In genomic region chr1:94736073-94736472, GRCh38 we compare ENCODE assay signal across 22 cellular contexts.
DNase-seq lines count a peak whose midpoint lies in the region; FAIRE-seq and TF ChIP-seq lines count a peak whose summit lies in the region.
"Had no signal": no experiment of that assay in that cellular context is flagged by ENCODE, and none has a peak within 500 bp of the region (broad histone marks: within the 10 kb centered on the region; RNA-seq: fewer than 3 reads in every experiment).

No MANE protein-coding gene starts in this region.

- H3K4me2 ChIP-seq in astrocyte (ENCODE audit: low read length) (peak overlapping the region; percentile 13), hepatocyte (peak overlapping the region; percentile 11)

- H3K9me2 ChIP-seq in hepatocyte (replicated peaks; ENCODE audit: insufficient read depth), result no peaks in the 10 kb centered on the region

- H3K9me3 ChIP-seq in HUES48 (ENCODE audit: control insufficient read depth, insufficient read depth, low read length) (no peaks in the 10 kb centered on the region), astrocyte (ENCODE audit: insufficient read depth, low read depth, low read length) (no peaks in the 10 kb centered on the region), hepatocyte (ENCODE audit: low read depth) (no peaks in the 10 kb centered on the region)

- H3K4me1 Mint-ChIP-seq in astrocyte (ENCODE audit: low read depth, unreplicated experiment), result peaks cover 66% of the 10 kb centered on the region
- peaks cover 31% of the 10 kb centered on the region for H3K4me1 Mint-ChIP-seq in type B pancreatic cell (ENCODE audit: unreplicated experiment)
- H3K4me1 Mint-ChIP-seq: B cell had no signal

- no peaks in the 10 kb centered on the region for H3K27me3 ChIP-seq in HUES48 (ENCODE audit: control insufficient read depth, insufficient read depth, low read length)
- no peaks in the 10 kb centered on the region for H3K27me3 ChIP-seq in astrocyte (ENCODE audit: insufficient read depth, low read length)
- no peaks in the 10 kb centered on the region for H3K27me3 ChIP-seq in hepatocyte

- H3K4me1 ChIP-seq in HUES48 (ENCODE audit: control insufficient read depth, insufficient read depth, low read length) (peaks cover 20% of the 10 kb centered on the region), astrocyte (ENCODE audit: insufficient read depth, low read length) (peaks cover 27% of the 10 kb centered on the region), hepatocyte (ENCODE audit: insufficient read depth) (peaks cover 25% of the 10 kb centered on the region)

- peaks cover 4% of the 10 kb centered on the region for H3K36me3 Mint-ChIP-seq in astrocyte (ENCODE audit: low read depth, unreplicated experiment)
- H3K36me3 Mint-ChIP-seq in type B pancreatic cell, result peaks cover 4% of the 10 kb centered on the region
- H3K36me3 Mint-ChIP-seq: naive thymus-derived CD4-positive, alpha-beta T cell had no signal

- 87% methylated on average over 2 of the region's 2 CpGs for WGBS in hepatocyte (ENCODE audit: low lambda C conversion rate, missing lambda C conversion rate)

- H3K27ac ChIP-seq in HUES48 (ENCODE audit: low read depth, low read length), result peak overlapping the region; percentile 89
- no peak overlapping the region for H3K27ac ChIP-seq in astrocyte (ENCODE audit: low read depth, low read length)
- H3K27ac ChIP-seq in hepatocyte, result peak overlapping the region; percentile 87
- H3K27ac ChIP-seq: VCaP had no signal

- H3K27ac Mint-ChIP-seq in astrocyte (ENCODE audit: unreplicated experiment) (peak overlapping the region; percentile 84), type B pancreatic cell (peak overlapping the region; percentile 94)
- H3K27ac Mint-ChIP-seq: B cell; naive thymus-derived CD4-positive, alpha-beta T cell; T-helper 1 cell treated with Interleukin-12 subunit alpha and Interleukin-12 subunit beta and Interleukin-4 antibody, amounts not matched to agents 30 μg/mL and 1 μg/mL, for 36 hours had no signal

- no peak overlapping the region for H3K4me3 ChIP-seq in HUES48 (ENCODE audit: low read depth, low read length)
- no peak overlapping the region for H3K4me3 ChIP-seq in astrocyte (ENCODE audit: insufficient read depth, low read depth, low read length)
- H3K4me3 ChIP-seq in hepatocyte, result no peak overlapping the region

- H3K9me3 Mint-ChIP-seq in astrocyte (ENCODE audit: unreplicated experiment) (peaks cover 4% of the 10 kb centered on the region), type B pancreatic cell (peaks cover 5% of the 10 kb centered on the region)
- H3K9me3 Mint-ChIP-seq: naive thymus-derived CD4-positive, alpha-beta T cell; T-helper 1 cell treated with Interleukin-12 subunit alpha and Interleukin-12 subunit beta and Interleukin-4 antibody, amounts not matched to agents 30 μg/mL and 1 μg/mL, for 36 hours had no signal

- H3K27me3 Mint-ChIP-seq in astrocyte (ENCODE audit: low read depth, unreplicated experiment) (no peaks in the 10 kb centered on the region), type B pancreatic cell (no peaks in the 10 kb centered on the region)

- H3K36me3 ChIP-seq in HUES48 (ENCODE audit: control insufficient read depth, insufficient read depth, low read length), result no peaks in the 10 kb centered on the region
- no peaks in the 10 kb centered on the region for H3K36me3 ChIP-seq in astrocyte (ENCODE audit: insufficient read depth, low read length)
- no peaks in the 10 kb centered on the region for H3K36me3 ChIP-seq in hepatocyte (replicated peaks; ENCODE audit: insufficient read depth, low read depth)

- H3K4me3 Mint-ChIP-seq in astrocyte (ENCODE audit: unreplicated experiment), result peak overlapping the region; percentile 2
- H3K4me3 Mint-ChIP-seq in type B pancreatic cell, result no peak overlapping the region
- H3K4me3 Mint-ChIP-seq: B cell; naive thymus-derived CD4-positive, alpha-beta T cell; T-helper 1 cell treated with Interleukin-12 subunit alpha and Interleukin-12 subunit beta and Interleukin-4 antibody, amounts not matched to agents 30 μg/mL and 1 μg/mL, for 36 hours had no signal

- H4K20me1 ChIP-seq in astrocyte (ENCODE audit: insufficient read depth, low read length) (no peaks in the 10 kb centered on the region), hepatocyte (ENCODE audit: insufficient read depth, poor library complexity, severe bottlenecking) (no peaks in the 10 kb centered on the region)

- H3K9ac ChIP-seq in HUES48 (ENCODE audit: low read depth, low read length) (no peak overlapping the region), astrocyte (ENCODE audit: low read length) (no peak overlapping the region)

- FAIRE-seq in astrocyte (lab: Jason Lieb, UNC), result no peak

- DNase-seq in astrocyte (ENCODE audit: low read depth) (no peak), hepatocyte (ENCODE audit: low spot score) (no peak), type B pancreatic cell (ENCODE audit: extremely low spot score, unreplicated experiment) (no peak), Kasumi-1 (lab: John Stamatoyannopoulos, UW) (no peak), NCI-H1048 (lab: John Stamatoyannopoulos, UW) (no peak)
- no peak for DNase-seq in activated CD4-positive, alpha-beta T cell treated with anti-CD3 and anti-CD28 coated beads for 1 hour
- DNase-seq: activated CD4-positive, alpha-beta T cell treated with anti-CD3 and anti-CD28 coated beads, Interleukin-2, amount 50 U/mL, for 48 hours; activated naive CD4-positive, alpha-beta T cell treated with Interleukin-2 at 50 U/mL for 16 hours; anterior cingulate cortex; hippocampal formation; naive thymus-derived CD4-positive, alpha-beta T cell; NCI-H2081 treated with DMSO at 0.1 percent for 48 hours; NCI-H510A treated with DMSO at 0.1 percent for 48 hours; posterior cingulate gyrus; SIG-M5; stimulated activated CD4-positive, alpha-beta T cell treated with anti-CD3 and anti-CD28 coated beads, Interleukin-2, amount 100 ng/mL, for 24 hours; stimulated activated naive CD4-positive, alpha-beta T cell treated with Interleukin-2 at 50 U/mL for 16 hours; trophoblast cell had no signal

- TF ChIP-seq CTCF in astrocyte (IDR thresholded peaks at IDR 0.05; ENCODE audit: insufficient read depth, low read depth, low read length) (no peak), hepatocyte (IDR thresholded peaks at IDR 0.05; ENCODE audit: poor library complexity) (no peak), type B pancreatic cell (conservative IDR thresholded peaks at IDR 0.05) (no peak)

- H3K79me2 ChIP-seq in astrocyte (ENCODE audit: insufficient read depth, low read length) (no peaks in the 10 kb centered on the region), hepatocyte (peaks cover 3% of the 10 kb centered on the region)

- H2AFZ ChIP-seq in astrocyte (ENCODE audit: low read depth, low read length), result no peak overlapping the region
- no peak overlapping the region for H2AFZ ChIP-seq in hepatocyte
